ENCODE assay signal across 21 cellular contexts in genomic region chr17:45382982-45383381, GRCh38.
"Had no signal": no experiment of that assay in that cellular context is flagged by ENCODE, and none has a peak within 500 bp of the region (broad histone marks: within the 10 kb centered on the region; RNA-seq: fewer than 3 reads in every experiment).

No MANE protein-coding gene starts in this region.

- H3K4me3 Mint-ChIP-seq: activated T-cell treated with anti-CD3 and anti-CD28 coated beads, Interleukin-2, amount 50 U/mL, for 72 hours; dendritic cell treated with granulocyte-macrophage colony-stimulating factor and Interleukin-4, amounts not matched to agents 40 ng/mL and 50 ng/mL, for 4 days; memory B cell; naive thymus-derived CD4-positive, alpha-beta T cell; type B pancreatic cell had no signal

- ATAC-seq: activated naive CD4-positive, alpha-beta T cell treated with anti-CD3 and anti-CD28 coated beads, Interleukin-2, amount 50 U/mL, for 72 hours; activated T-cell treated with anti-CD3 and anti-CD28 coated beads, Interleukin-2, amount 50 U/mL, for 72 hours; esophagus mucosa; heart right ventricle; left ventricle myocardium superior; mucosa of descending colon; naive thymus-derived CD4-positive, alpha-beta T cell; right cardiac atrium had no signal

- DNase-seq: activated CD4-positive, alpha-beta T cell treated with anti-CD3 and anti-CD28 coated beads for 1 hour; activated CD8-positive, alpha-beta memory T cell treated with anti-CD3 and anti-CD28 coated beads for 24 hours; activated CD8-positive, alpha-beta memory T cell treated with anti-CD3 and anti-CD28 coated beads, Interleukin-2, amount 50 U/mL, for 48 hours; activated effector memory CD4-positive, alpha-beta T cell treated with anti-CD3 and anti-CD28 coated beads, Interleukin-2, amount 50 U/mL, for 16 hours; activated T-cell treated with anti-CD3 and anti-CD28 coated beads, Interleukin-2, amount 50 U/mL, for 72 hours; adrenal gland; effector CD8-positive, alpha-beta T cell; heart right ventricle; left ventricle myocardium superior; mucosa of descending colon; naive thymus-derived CD4-positive, alpha-beta T cell; stimulated activated CD4-positive, alpha-beta T cell treated with anti-CD3 and anti-CD28 coated beads, Interleukin-2, amount 100 ng/mL, for 24 hours; T-helper 9 cell; testis; WERI-Rb-1 had no signal

- H3K27ac Mint-ChIP-seq: activated T-cell treated with anti-CD3 and anti-CD28 coated beads, Interleukin-2, amount 50 U/mL, for 72 hours; dendritic cell treated with granulocyte-macrophage colony-stimulating factor and Interleukin-4, amounts not matched to agents 40 ng/mL and 50 ng/mL, for 4 days; memory B cell; type B pancreatic cell had no signal

- H3K9me3 Mint-ChIP-seq: activated naive CD4-positive, alpha-beta T cell treated with anti-CD3 and anti-CD28 coated beads, Interleukin-2, amount 50 U/mL, for 72 hours; activated T-cell treated with anti-CD3 and anti-CD28 coated beads, Interleukin-2, amount 50 U/mL, for 72 hours; dendritic cell treated with granulocyte-macrophage colony-stimulating factor and Interleukin-4, amounts not matched to agents 40 ng/mL and 50 ng/mL, for 4 days; memory B cell; naive thymus-derived CD4-positive, alpha-beta T cell; type B pancreatic cell had no signal

- H3K36me3 Mint-ChIP-seq: activated naive CD4-positive, alpha-beta T cell treated with anti-CD3 and anti-CD28 coated beads, Interleukin-2, amount 50 U/mL, for 72 hours; memory B cell; naive thymus-derived CD4-positive, alpha-beta T cell; type B pancreatic cell had no signal
